ENCODE assay signal across 17 cellular contexts in genomic region chr2:1911811-1912210, GRCh38.
"Had no signal": no experiment of that assay in that cellular context is flagged by ENCODE, and none has a peak within 500 bp of the region (broad histone marks: within the 10 kb centered on the region; RNA-seq: fewer than 3 reads in every experiment).

No MANE protein-coding gene starts in this region.

- H3K36me3 Mint-ChIP-seq: naive thymus-derived CD8-positive, alpha-beta T cell; stimulated activated effector memory CD8-positive, alpha-beta T cell treated with anti-CD3 and anti-CD28 coated beads, Interleukin-12 subunit alpha, Interleukin-12 subunit beta, amount 100 ng/mL, for 72 hours; type B pancreatic cell had no signal

- H3K9me3 ChIP-seq: lower lobe of right lung, ovary, sigmoid colon, stomach, tibial artery had no signal

- H3K27ac ChIP-seq: lower lobe of right lung, ovary, sigmoid colon, stomach, tibial artery had no signal

- H3K4me1 ChIP-seq: lower lobe of right lung, sigmoid colon, stomach, tibial artery had no signal

- H3K4me3 ChIP-seq: lower lobe of right lung, ovary, sigmoid colon, stomach, tibial artery had no signal

- H3K9me3 Mint-ChIP-seq: effector memory CD8-positive, alpha-beta T cell; naive thymus-derived CD8-positive, alpha-beta T cell; stimulated activated effector memory CD8-positive, alpha-beta T cell treated with anti-CD3 and anti-CD28 coated beads, Interleukin-12 subunit alpha, Interleukin-12 subunit beta, amount 100 ng/mL, for 72 hours; type B pancreatic cell had no signal

- H3K27ac Mint-ChIP-seq: effector memory CD8-positive, alpha-beta T cell; naive thymus-derived CD8-positive, alpha-beta T cell; nephron progenitor cell; stimulated activated effector memory CD8-positive, alpha-beta T cell treated with anti-CD3 and anti-CD28 coated beads, Interleukin-12 subunit alpha, Interleukin-12 subunit beta, amount 100 ng/mL, for 72 hours; type B pancreatic cell had no signal

- DNase-seq: cortex of kidney; effector memory CD8-positive, alpha-beta T cell; left ventricle myocardium superior; lower lobe of right lung; naive thymus-derived CD8-positive, alpha-beta T cell; nephron progenitor cell; occipital lobe; ovary; posterior cingulate gyrus; sigmoid colon; stimulated activated CD4-positive, alpha-beta T cell treated with anti-CD3 and anti-CD28 coated beads, Interleukin-2, amount 100 ng/mL, for 24 hours; stimulated activated CD4-positive, alpha-beta T cell treated with anti-CD3 and anti-CD28 coated beads, Interleukin-4, amount 100 ng/mL, for 24 hours; stimulated activated naive CD4-positive, alpha-beta T cell treated with Interleukin-2 at 50 U/mL for 16 hours; stomach; tibial artery had no signal

- H3K27me3 ChIP-seq: ovary, sigmoid colon had no signal

- H3K36me3 ChIP-seq: lower lobe of right lung, ovary, sigmoid colon, stomach, tibial artery had no signal

- H3K4me3 Mint-ChIP-seq: effector memory CD8-positive, alpha-beta T cell; naive thymus-derived CD8-positive, alpha-beta T cell; nephron progenitor cell; stimulated activated effector memory CD8-positive, alpha-beta T cell treated with anti-CD3 and anti-CD28 coated beads, Interleukin-12 subunit alpha, Interleukin-12 subunit beta, amount 100 ng/mL, for 72 hours; type B pancreatic cell had no signal

- ATAC-seq: effector memory CD8-positive, alpha-beta T cell; left ventricle myocardium superior; naive thymus-derived CD8-positive, alpha-beta T cell; stimulated activated effector memory CD8-positive, alpha-beta T cell treated with anti-CD3 and anti-CD28 coated beads, Interleukin-12 subunit alpha, Interleukin-12 subunit beta, amount 100 ng/mL, for 72 hours had no signal

- H3K4me1 Mint-ChIP-seq: stimulated activated effector memory CD8-positive, alpha-beta T cell treated with anti-CD3 and anti-CD28 coated beads, Interleukin-12 subunit alpha, Interleukin-12 subunit beta, amount 100 ng/mL, for 72 hours had no signal
